Comparison of ENCODE assay signal across 1 cellular context in the genomic region with DNA sequence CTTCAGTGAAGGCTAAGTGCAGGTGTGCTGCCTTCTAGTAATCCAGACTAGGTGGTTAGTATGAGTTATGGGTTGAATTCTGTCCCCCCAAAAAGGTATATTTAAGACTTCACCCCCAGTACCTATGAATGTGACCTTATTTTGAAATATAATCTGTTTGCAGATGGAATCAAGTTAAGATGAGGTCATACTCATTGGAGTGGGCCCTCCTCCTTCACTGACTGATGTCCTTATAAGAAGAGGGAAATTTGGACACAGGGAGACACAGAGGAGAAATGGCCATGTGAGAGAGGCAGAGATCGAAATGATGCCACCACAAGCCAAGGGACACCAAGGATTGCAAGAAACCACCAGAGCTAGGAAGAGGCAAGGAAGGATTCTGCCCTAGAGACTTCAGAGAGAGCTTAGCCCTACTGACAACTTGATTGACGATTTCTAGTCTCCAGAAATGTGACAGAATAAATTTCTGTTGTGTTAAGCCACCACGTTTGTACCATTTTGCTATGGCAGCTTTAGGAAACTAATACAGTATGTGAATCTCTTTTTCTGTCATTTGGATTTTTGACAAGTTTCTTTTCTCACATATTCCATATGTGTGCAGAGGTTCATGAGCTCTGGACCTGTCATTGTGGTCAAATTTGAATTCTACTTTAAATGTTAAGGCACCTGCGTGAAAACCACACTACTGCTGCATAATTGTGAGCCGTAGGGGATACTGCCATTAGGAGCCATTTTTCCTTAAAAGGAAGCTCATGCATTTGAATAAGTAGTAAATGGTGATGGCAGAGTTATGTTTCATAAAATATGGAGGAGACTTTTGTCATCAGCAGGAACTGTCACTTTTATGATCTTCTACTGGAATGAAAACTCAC.
TF ChIP-seq lines count a peak whose summit lies in the region.

No MANE protein-coding gene starts in this region.

TF ChIP-seq in GM12878, 131 proteins besides CTCF, POLR2A, EP300 and RAD21 (continued from another document):
- TF ChIP-seq, protein P1, sequence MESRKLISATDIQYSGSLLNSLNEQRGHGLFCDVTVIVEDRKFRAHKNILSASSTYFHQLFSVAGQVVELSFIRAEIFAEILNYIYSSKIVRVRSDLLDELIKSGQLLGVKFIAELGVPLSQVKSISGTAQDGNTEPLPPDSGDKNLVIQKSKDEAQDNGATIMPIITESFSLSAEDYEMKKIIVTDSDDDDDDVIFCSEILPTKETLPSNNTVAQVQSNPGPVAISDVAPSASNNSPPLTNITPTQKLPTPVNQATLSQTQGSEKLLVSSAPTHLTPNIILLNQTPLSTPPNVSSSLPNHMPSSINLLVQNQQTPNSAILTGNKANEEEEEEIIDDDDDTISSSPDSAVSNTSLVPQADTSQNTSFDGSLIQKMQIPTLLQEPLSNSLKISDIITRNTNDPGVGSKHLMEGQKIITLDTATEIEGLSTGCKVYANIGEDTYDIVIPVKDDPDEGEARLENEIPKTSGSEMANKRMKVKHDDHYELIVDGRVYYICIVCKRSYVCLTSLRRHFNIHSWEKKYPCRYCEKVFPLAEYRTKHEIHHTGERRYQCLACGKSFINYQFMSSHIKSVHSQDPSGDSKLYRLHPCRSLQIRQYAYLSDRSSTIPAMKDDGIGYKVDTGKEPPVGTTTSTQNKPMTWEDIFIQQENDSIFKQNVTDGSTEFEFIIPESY (IDR thresholded peaks at IDR 0.05): no peak
- TF ChIP-seq KLF5 (IDR thresholded peaks at IDR 0.05; ENCODE audit: partially characterized antibody): no peak
- no peak for TF ChIP-seq PAX5 (IDR thresholded peaks at IDR 0.05; ENCODE audit: borderline replicate concordance, low read depth, low read length)
- 0 out of 4 replicates have a peak, but pooled peaks of 1 of the 2 experiments have one; percentile 35 for TF ChIP-seq IKZF2 (IDR thresholded peaks at IDR 0.05)
- TF ChIP-seq, protein P2, sequence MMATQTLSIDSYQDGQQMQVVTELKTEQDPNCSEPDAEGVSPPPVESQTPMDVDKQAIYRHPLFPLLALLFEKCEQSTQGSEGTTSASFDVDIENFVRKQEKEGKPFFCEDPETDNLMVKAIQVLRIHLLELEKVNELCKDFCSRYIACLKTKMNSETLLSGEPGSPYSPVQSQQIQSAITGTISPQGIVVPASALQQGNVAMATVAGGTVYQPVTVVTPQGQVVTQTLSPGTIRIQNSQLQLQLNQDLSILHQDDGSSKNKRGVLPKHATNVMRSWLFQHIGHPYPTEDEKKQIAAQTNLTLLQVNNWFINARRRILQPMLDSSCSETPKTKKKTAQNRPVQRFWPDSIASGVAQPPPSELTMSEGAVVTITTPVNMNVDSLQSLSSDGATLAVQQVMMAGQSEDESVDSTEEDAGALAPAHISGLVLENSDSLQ (IDR thresholded peaks at IDR 0.05): peak; percentile 35; the same call in 1 of the 2 replicates
- no peak for TF ChIP-seq RAD51 (IDR thresholded peaks at IDR 0.05)
- TF ChIP-seq ATF7 (IDR thresholded peaks at IDR 0.05; ENCODE audit: low read depth): peak; percentile 35; the same call in 1 of the 2 replicates
- TF ChIP-seq NRF1 (conservative IDR thresholded peaks at IDR 0.05; ENCODE audit: low read depth, low read length): no peak
- TF ChIP-seq CEBPB (IDR thresholded peaks at IDR 0.05; ENCODE audit: borderline replicate concordance in 1 of 2, low read depth in 2 of 2, low read length in 2 of 2): no peak
- no peak for TF ChIP-seq MEF2A (IDR thresholded peaks at IDR 0.05; ENCODE audit: insufficient read depth, low read depth, low read length)
- TF ChIP-seq, protein P3, sequence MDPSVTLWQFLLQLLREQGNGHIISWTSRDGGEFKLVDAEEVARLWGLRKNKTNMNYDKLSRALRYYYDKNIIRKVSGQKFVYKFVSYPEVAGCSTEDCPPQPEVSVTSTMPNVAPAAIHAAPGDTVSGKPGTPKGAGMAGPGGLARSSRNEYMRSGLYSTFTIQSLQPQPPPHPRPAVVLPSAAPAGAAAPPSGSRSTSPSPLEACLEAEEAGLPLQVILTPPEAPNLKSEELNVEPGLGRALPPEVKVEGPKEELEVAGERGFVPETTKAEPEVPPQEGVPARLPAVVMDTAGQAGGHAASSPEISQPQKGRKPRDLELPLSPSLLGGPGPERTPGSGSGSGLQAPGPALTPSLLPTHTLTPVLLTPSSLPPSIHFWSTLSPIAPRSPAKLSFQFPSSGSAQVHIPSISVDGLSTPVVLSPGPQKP (IDR thresholded peaks at IDR 0.05; ENCODE audit: low read depth, low read length): no peak
- TF ChIP-seq, protein P4, sequence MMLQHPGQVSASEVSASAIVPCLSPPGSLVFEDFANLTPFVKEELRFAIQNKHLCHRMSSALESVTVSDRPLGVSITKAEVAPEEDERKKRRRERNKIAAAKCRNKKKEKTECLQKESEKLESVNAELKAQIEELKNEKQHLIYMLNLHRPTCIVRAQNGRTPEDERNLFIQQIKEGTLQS (IDR thresholded peaks at IDR 0.05; ENCODE audit: borderline replicate concordance, extremely low read depth, low read depth, low read length): no peak
TF ChIP-seq in GM12878: peak in this region for 9.
